Comparison of ENCODE assay signal across 8 cellular contexts in genomic region chr17:78258323-78259229, GRCh38. TPM values are rescaled to one million over a fixed set of nuclear protein-coding genes. Genes with fewer than 3 reads are reported as not detected.
DNase-seq lines count a peak whose midpoint lies in the region; TF ChIP-seq lines count a peak whose summit lies in the region.

No MANE protein-coding gene starts in this region.

- DNase-seq in SIG-M5 treated with dmso at 0.1 percent for 504 hours (lab: John Stamatoyannopoulos, UW; ENCODE audit: unreplicated experiment) (peak; percentile 77), SIG-M5 (lab: John Stamatoyannopoulos, UW) (no peak), activated T-cell treated with anti-CD3 and anti-CD28 coated beads for 1 hour (ENCODE audit: low read depth) (peak; percentile 57), left ventricle myocardium inferior (peak; percentile 70), immature natural killer cell (no peak), Karpas-422 (no peak), GM10266 (ENCODE audit: extremely low spot score) (no peak)
- peak; percentile 61 to 67 for DNase-seq in stimulated activated CD4-positive, alpha-beta T cell treated with anti-CD3 and anti-CD28 coated beads, Interleukin-4, amount 100 ng/mL, for 48 hours (ENCODE audit: low read depth in 2 of 2)

- no peak overlapping the region for H3K4me2 ChIP-seq in Karpas-422 (ENCODE audit: low read depth, low read length, poor library complexity, severe bottlenecking)

- TF ChIP-seq CTCF in left ventricle myocardium inferior (IDR thresholded peaks at IDR 0.05; ENCODE audit: borderline replicate concordance): no peak
- no peak for TF ChIP-seq CTCF in GM10266 (IDR thresholded peaks at IDR 0.05; ENCODE audit: control insufficient read depth, insufficient read depth, low read depth, missing control alignments)

- H3K27me3 ChIP-seq in left ventricle myocardium inferior (ENCODE audit: low read depth): no peaks in the 10 kb centered on the region
- no peaks in the 10 kb centered on the region for H3K27me3 ChIP-seq in Karpas-422 (ENCODE audit: low read length)

- no peak overlapping the region for H3K9ac ChIP-seq in Karpas-422 (ENCODE audit: low read length)

- H3K4me1 ChIP-seq in left ventricle myocardium inferior (peaks cover 59% of the 10 kb centered on the region), Karpas-422 (ENCODE audit: low read length) (0 out of 2 replicates have a peak, but pooled peaks cover 3% of the 10 kb centered on the region)

- intact Hi-C loops in left ventricle myocardium inferior (cut with micrococcal nuclease): loop anchor here (10.0 kb wide), 1 partner anchor 166 kb away; no protein-coding TSS in a partner anchor

- peak overlapping the region; percentile 79 for H3K27ac ChIP-seq in left ventricle myocardium inferior (replicated peaks)
- H3K27ac ChIP-seq in Karpas-422 (ENCODE audit: low read length): no peak overlapping the region

- H3K4me1 Mint-ChIP-seq in immature natural killer cell: peaks cover 6 to 9% of the 10 kb centered on the region in 2 donors

- H3K9me3 Mint-ChIP-seq in immature natural killer cell: no peaks in the 10 kb centered on the region

- no peak overlapping the region for H3K4me3 ChIP-seq in left ventricle myocardium inferior
- no peak overlapping the region for H3K4me3 ChIP-seq in Karpas-422 (ENCODE audit: low read length)

- H3K4me3 Mint-ChIP-seq in immature natural killer cell: no peak overlapping the region

- no peaks in the 10 kb centered on the region for H3K79me2 ChIP-seq in Karpas-422 (ENCODE audit: low read length)

- no peaks in the 10 kb centered on the region; the same call in 1 of the 2 replicates for H4K20me1 ChIP-seq in Karpas-422 (ENCODE audit: insufficient read depth, low read depth, low read length)

- no peaks in the 10 kb centered on the region for H3K36me3 Mint-ChIP-seq in immature natural killer cell

- H3K9me3 ChIP-seq in left ventricle myocardium inferior (replicated peaks): no peaks in the 10 kb centered on the region
- H3K9me3 ChIP-seq in Karpas-422 (ENCODE audit: low read length): no peaks in the 10 kb centered on the region

- H3K9me2 ChIP-seq in Karpas-422 (replicated peaks; ENCODE audit: insufficient read depth, low read length): no peaks in the 10 kb centered on the region

- H2AFZ ChIP-seq in Karpas-422 (ENCODE audit: low read length): no peak overlapping the region

- H3K27me3 Mint-ChIP-seq in immature natural killer cell (ENCODE audit: low read depth in 3 of 3): peaks cover 2 to 11% (median 4%) of the 10 kb centered on the region in 3 donors

- H3K36me3 ChIP-seq in left ventricle myocardium inferior (no peaks in the 10 kb centered on the region), Karpas-422 (ENCODE audit: insufficient read depth, low read length) (no peaks in the 10 kb centered on the region)

- H3K27ac Mint-ChIP-seq in immature natural killer cell: no peak overlapping the region

RNA-seq across cellular contexts. Expression of gene TMEM235, which starts 27.1 kb away (rescaled TPM):
- not detected for total RNA-seq in left ventricle myocardium inferior
- polyA plus RNA-seq in immature natural killer cell: not detected
- total RNA-seq in Karpas-422 (2014; rRNA removed; shearing (Covaris generic); ENCODE audit: low replicate concordance): not detected in 2 replicates

RNA-seq across cellular contexts. Expression of gene BIRC5, which starts 44.5 kb away (rescaled TPM):
- total RNA-seq in left ventricle myocardium inferior: 0.69 TPM
- 1 to 10 TPM; 3.6 to 5.5 (median 4.5) TPM for polyA plus RNA-seq in immature natural killer cell
- total RNA-seq in Karpas-422 (2014; rRNA removed; shearing (Covaris generic); ENCODE audit: low replicate concordance): 45.4 and 46.8 TPM in 2 replicates

Comparison
In these comparisons a context has a peak if more than half of its experiments do, and no peak if none do; other contexts are left out.
1. DNase-seq: peak in SIG-M5 treated with dmso at 0.1 percent for 504 hours (single experiment), activated T-cell treated with anti-CD3 and anti-CD28 coated beads for 1 hour (single experiment), left ventricle myocardium inferior (single experiment) and stimulated activated CD4-positive, alpha-beta T cell treated with anti-CD3 and anti-CD28 coated beads, Interleukin-4, amount 100 ng/mL, for 48 hours (2 of 2); none in SIG-M5 (single experiment), immature natural killer cell (0 of 3), Karpas-422 (single experiment) and GM10266 (single experiment).
2. RNA of gene BIRC5, which starts 44.5 kb away (total RNA-seq): 45.4 to 46.8 TPM in Karpas-422; 0.69 TPM in left ventricle myocardium inferior (single experiment); every median in the first group is over 10 times any median in the second.